Comparison of ENCODE assay signal across 13 cellular contexts in the genomic region with DNA sequence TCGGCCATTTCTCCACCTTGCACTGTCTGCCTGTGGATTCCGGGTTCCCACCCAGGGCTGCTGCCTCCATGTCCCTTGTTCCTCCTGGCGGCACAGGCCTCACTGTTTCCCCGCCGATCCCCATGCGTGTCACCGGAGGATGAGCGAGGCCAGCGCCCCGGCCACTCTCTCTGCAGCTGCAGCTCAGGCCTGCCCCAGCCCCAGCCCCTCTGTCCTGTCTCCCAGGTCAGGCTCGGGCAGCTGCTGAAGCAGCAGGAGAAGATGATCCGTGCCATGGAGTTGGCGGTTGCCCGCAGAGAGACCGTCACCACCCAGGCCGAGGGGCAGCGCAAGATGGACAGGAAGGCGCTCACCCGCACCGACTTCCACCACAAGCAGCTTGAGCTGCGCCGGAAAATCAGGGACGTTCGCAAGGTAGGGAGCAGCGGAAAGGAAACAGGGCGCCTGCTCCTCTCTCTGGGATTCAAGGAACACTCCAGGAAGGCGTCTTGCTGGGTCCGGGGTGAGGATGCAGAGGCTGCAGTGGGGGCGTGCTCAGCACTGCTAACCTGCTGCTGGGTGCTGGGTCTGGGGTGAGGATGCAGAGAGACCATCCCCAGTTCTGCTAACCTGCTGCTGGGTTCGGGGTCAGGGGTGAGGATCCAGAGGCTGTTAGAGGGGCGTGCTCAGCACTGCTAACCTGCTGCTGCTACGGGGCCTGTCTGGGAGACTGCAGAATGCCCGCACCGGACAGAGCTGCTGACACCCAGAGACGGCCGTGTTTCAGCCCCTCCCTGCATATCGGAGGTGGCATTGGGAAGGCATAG. TPM values are rescaled to one million over a fixed set of nuclear protein-coding genes. Genes with fewer than 3 reads are reported as not detected.
"Had no signal": no experiment of that assay in that cellular context is flagged by ENCODE, and none has a peak within 500 bp of the region (broad histone marks: within the 10 kb centered on the region; RNA-seq: fewer than 3 reads in every experiment).

No MANE protein-coding gene starts in this region.

- H3K4me3 ChIP-seq: adrenal gland, left lung, right atrium auricular region, smooth muscle cell, tibial artery had no signal

- H3K27me3 ChIP-seq: adrenal gland, left lung, right atrium auricular region, tibial artery had no signal

- H3K27ac Mint-ChIP-seq: activated CD4-positive, alpha-beta memory T cell treated with anti-CD3 and anti-CD28 coated beads, Interleukin-2, amount 10 ng/mL, durations not matched to agents 7 days and 5 days; activated naive CD4-positive, alpha-beta T cell treated with anti-CD3 and anti-CD28 coated beads for 36 hours; activated T-cell treated with anti-CD3 and anti-CD28 coated beads, Interleukin-2, amount 50 U/mL, for 72 hours; stimulated activated memory B cell treated with anti-CD40 and anti-IgM and Interleukin-4, amounts not matched to agents 10 μg/mL and 1 μg/mL and 100 μg/mL, for 72 hours had no signal

- DNase-seq: activated CD4-positive, alpha-beta memory T cell treated with anti-CD3 and anti-CD28 coated beads, Interleukin-2, amount 10 ng/mL, durations not matched to agents 7 days and 5 days; activated naive CD4-positive, alpha-beta T cell treated with anti-CD3 and anti-CD28 coated beads for 36 hours; activated T-cell treated with anti-CD3 and anti-CD28 coated beads, Interleukin-2, amount 50 U/mL, for 72 hours; erythroblast; mesenchymal stem cell; SIG-M5; tibial artery had no signal

- H3K27me3 Mint-ChIP-seq: central memory CD8-positive, alpha-beta T cell had no signal

- H3K36me3 Mint-ChIP-seq: stimulated activated memory B cell treated with anti-CD40 and anti-IgM and Interleukin-4, amounts not matched to agents 10 μg/mL and 1 μg/mL and 100 μg/mL, for 72 hours had no signal

- ATAC-seq: activated T-cell treated with anti-CD3 and anti-CD28 coated beads, Interleukin-2, amount 50 U/mL, for 72 hours; left lung; stimulated activated memory B cell treated with anti-CD40 and anti-IgM and Interleukin-4, amounts not matched to agents 10 μg/mL and 1 μg/mL and 100 μg/mL, for 72 hours had no signal

- H3K9me3 Mint-ChIP-seq: activated CD4-positive, alpha-beta memory T cell treated with anti-CD3 and anti-CD28 coated beads, Interleukin-2, amount 10 ng/mL, durations not matched to agents 7 days and 5 days; activated naive CD4-positive, alpha-beta T cell treated with anti-CD3 and anti-CD28 coated beads for 36 hours; activated T-cell treated with anti-CD3 and anti-CD28 coated beads, Interleukin-2, amount 50 U/mL, for 72 hours; central memory CD8-positive, alpha-beta T cell; stimulated activated memory B cell treated with anti-CD40 and anti-IgM and Interleukin-4, amounts not matched to agents 10 μg/mL and 1 μg/mL and 100 μg/mL, for 72 hours had no signal

- H3K27ac ChIP-seq: adrenal gland, right atrium auricular region, tibial artery had no signal

- H3K4me2 ChIP-seq: smooth muscle cell had no signal

- H3K36me3 ChIP-seq: adrenal gland, left lung, right atrium auricular region, tibial artery had no signal

- H3K4me3 Mint-ChIP-seq: activated CD4-positive, alpha-beta memory T cell treated with anti-CD3 and anti-CD28 coated beads, Interleukin-2, amount 10 ng/mL, durations not matched to agents 7 days and 5 days; activated naive CD4-positive, alpha-beta T cell treated with anti-CD3 and anti-CD28 coated beads for 36 hours; activated T-cell treated with anti-CD3 and anti-CD28 coated beads, Interleukin-2, amount 50 U/mL, for 72 hours; central memory CD8-positive, alpha-beta T cell; stimulated activated memory B cell treated with anti-CD40 and anti-IgM and Interleukin-4, amounts not matched to agents 10 μg/mL and 1 μg/mL and 100 μg/mL, for 72 hours had no signal

- H3K9me3 ChIP-seq: adrenal gland, left lung, right atrium auricular region, tibial artery had no signal

- H3K4me1 ChIP-seq: right atrium auricular region had no signal

RNA-seq across cellular contexts. Expression of a gene that starts 58.8 kb away (rescaled TPM):
- total RNA-seq: activated CD4-positive, alpha-beta memory T cell treated with anti-CD3 and anti-CD28 coated beads, Interleukin-2, amount 10 ng/mL, durations not matched to agents 7 days and 5 days had no signal
